Comparison of ENCODE assay signal across 10 cellular contexts in the genomic region with DNA sequence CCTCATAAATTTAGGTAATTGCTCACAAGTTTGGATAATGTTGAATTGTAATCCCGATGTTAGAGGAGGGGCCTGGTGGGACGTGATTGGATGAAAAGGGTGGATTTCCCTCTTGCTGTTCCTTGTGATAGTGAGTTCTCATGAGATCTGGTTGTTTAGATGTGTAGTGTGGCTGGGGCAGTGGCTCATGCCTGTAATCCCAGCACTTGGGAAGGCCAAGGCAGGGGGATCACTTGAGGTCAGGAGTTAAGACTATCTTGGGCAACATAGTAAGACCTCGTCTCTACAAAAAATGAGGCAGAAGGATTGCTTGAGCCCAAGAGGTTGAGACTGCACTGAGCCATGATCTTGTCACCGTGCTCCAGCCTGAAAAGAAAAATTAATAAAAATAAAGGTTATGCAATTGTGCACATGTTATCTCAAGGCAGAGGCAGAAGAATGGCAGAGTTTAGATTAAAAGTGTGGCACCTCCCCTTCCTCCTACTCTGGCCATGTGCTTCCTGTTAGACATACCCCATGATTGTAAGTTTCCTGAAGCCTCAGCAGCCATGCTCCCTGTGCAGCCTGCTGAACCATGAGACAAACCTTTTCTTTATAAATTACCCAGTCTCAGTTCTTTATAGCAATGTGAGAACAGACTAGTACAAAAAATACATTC. TPM values are rescaled to one million over a fixed set of nuclear protein-coding genes. Genes with fewer than 3 reads are reported as not detected.
DNase-seq lines count a peak whose midpoint lies in the region; ATAC-seq and TF ChIP-seq lines count a peak whose summit lies in the region.
"Had no signal": no experiment of that assay in that cellular context is flagged by ENCODE, and none has a peak within 500 bp of the region (broad histone marks: within the 10 kb centered on the region; RNA-seq: fewer than 3 reads in every experiment).

No MANE protein-coding gene starts in this region.

- H3K27ac ChIP-seq in 22Rv1 (peak overlapping the region; percentile 89), Panc1 (ENCODE audit: low read length) (peak overlapping the region; percentile 48; the same call in 1 of the 2 replicates), ectodermal cell (ENCODE audit: insufficient read depth, low read depth, low read length, poor library complexity, severe bottlenecking) (no peak overlapping the region)

- H3K36me3 ChIP-seq in Panc1 (ENCODE audit: control insufficient read depth, insufficient read depth, low read length), result peaks cover 14% of the 10 kb centered on the region
- H3K36me3 ChIP-seq in ectodermal cell (ENCODE audit: control insufficient read depth, insufficient read depth, low read length), result peaks cover 26% of the 10 kb centered on the region

- CTCF ChIA-PET in Panc1 (lab: Charles Lee), result no interaction called here

- H3K9me3 ChIP-seq in Panc1 (ENCODE audit: control insufficient read depth, insufficient read depth, low read depth, low read length) (no peaks in the 10 kb centered on the region), ectodermal cell (ENCODE audit: control insufficient read depth, low read length) (no peaks in the 10 kb centered on the region)

- POLR2A ChIA-PET in Panc1 (lab: Charles Lee), result no interaction called here

- intact Hi-C loops in Panc1 (cut with micrococcal nuclease; ENCODE audit: unreplicated experiment), result no loop called here

- no peak for ATAC-seq in Panc1
- no peak for ATAC-seq in GM21717 (IDR thresholded peaks at IDR 0.05; ENCODE audit: unreplicated experiment)
- ATAC-seq in HG02571 (IDR thresholded peaks at IDR 0.05; ENCODE audit: unreplicated experiment), result no peak

- in situ Hi-C loops in Panc1 (cut with HindIII; ENCODE audit: low pct_unique_long_range_greater_than_20kb, low sequenced_read_pairs), result no loop called here

- no TSS peak for BruUV-seq in Panc1 (replicated peaks; lab: Mats Ljungman, UMichigan)

- H3K27me3 ChIP-seq in Panc1 (ENCODE audit: control insufficient read depth, insufficient read depth, low read length) (no peaks in the 10 kb centered on the region), ectodermal cell (ENCODE audit: control insufficient read depth, insufficient read depth, low read length, poor library complexity, severe bottlenecking) (no peaks in the 10 kb centered on the region)

- TF ChIP-seq CTCF in 22Rv1 (IDR thresholded peaks at IDR 0.05), result no peak
- TF ChIP-seq CTCF in Panc1 (IDR thresholded peaks at IDR 0.05), result no peak

- H3K4me1 ChIP-seq in Panc1 (ENCODE audit: control insufficient read depth, insufficient read depth, low read length), result peaks cover 13% of the 10 kb centered on the region
- H3K4me1 ChIP-seq in ectodermal cell (ENCODE audit: control insufficient read depth, insufficient read depth, low read length), result peaks cover 17% of the 10 kb centered on the region

- 82 to 88% methylated on average over 4 of the region's 4 CpGs for WGBS in ectodermal cell, 2 experiments

- H3K4me3 ChIP-seq in GM08714 (ENCODE audit: low read length) (peak overlapping the region; percentile 50), Panc1 (ENCODE audit: low read depth in 2 of 2, low read length in 2 of 2) (no peak overlapping the region), ectodermal cell (ENCODE audit: insufficient read depth, low read depth, low read length) (peak overlapping the region; percentile 96)
- H3K4me3 ChIP-seq: lung had no signal

- no peak for DNase-seq in Panc1 (ENCODE audit: low read depth, low spot score)
- no peak for DNase-seq in NK-92 treated with Interleukin-12 subunit alpha and Interleukin-12 subunit beta, amount 100 ng/mL, for 24 hours (lab: John Stamatoyannopoulos, UW)
- DNase-seq in NCI-H82 treated with DMSO at 0.1 percent for 48 hours (lab: John Stamatoyannopoulos, UW; ENCODE audit: unreplicated experiment), result no peak
- DNase-seq: NCI-H1417 had no signal

RNA-seq across cellular contexts. Expression of gene ERVMER34-1, which starts 36.5 kb away (rescaled TPM):
- 0.67 TPM for total RNA-seq in Panc1 (2021; ENCODE audit: unreplicated experiment)
- 0.13 TPM for polyA plus RNA-seq in Panc1 (2012; ENCODE audit: insufficient read length)
- 5.2 TPM for polyA plus RNA-seq in ectodermal cell (2013, experiment 1 of 4)
- 5.5 TPM for polyA plus RNA-seq in ectodermal cell (2013, experiment 2 of 4)
- polyA plus RNA-seq in ectodermal cell (2013, experiment 3 of 4), result 4.8 TPM
- 4.3 TPM for polyA plus RNA-seq in ectodermal cell (2013, experiment 4 of 4)

RNA-seq across cellular contexts. Expression of gene USP46, which starts 55.6 kb away (rescaled TPM):
- 15.5 TPM for total RNA-seq in Panc1 (2021; ENCODE audit: unreplicated experiment)
- 7.2 TPM for polyA plus RNA-seq in Panc1 (2012; ENCODE audit: insufficient read length)
- 48.2 TPM for polyA plus RNA-seq in ectodermal cell (2013, experiment 1 of 4)
- polyA plus RNA-seq in ectodermal cell (2013, experiment 2 of 4), result 43.9 TPM
- 33.2 TPM for polyA plus RNA-seq in ectodermal cell (2013, experiment 3 of 4)
- 37.1 TPM for polyA plus RNA-seq in ectodermal cell (2013, experiment 4 of 4)

Comparison
In these comparisons a context has a peak if more than half of its experiments do, and no peak if none do; other contexts are left out.
1. H3K4me3 ChIP-seq: peak in GM08714 (single experiment) and ectodermal cell (single experiment); none in Panc1 (0 of 2).